In the genomic region with DNA sequence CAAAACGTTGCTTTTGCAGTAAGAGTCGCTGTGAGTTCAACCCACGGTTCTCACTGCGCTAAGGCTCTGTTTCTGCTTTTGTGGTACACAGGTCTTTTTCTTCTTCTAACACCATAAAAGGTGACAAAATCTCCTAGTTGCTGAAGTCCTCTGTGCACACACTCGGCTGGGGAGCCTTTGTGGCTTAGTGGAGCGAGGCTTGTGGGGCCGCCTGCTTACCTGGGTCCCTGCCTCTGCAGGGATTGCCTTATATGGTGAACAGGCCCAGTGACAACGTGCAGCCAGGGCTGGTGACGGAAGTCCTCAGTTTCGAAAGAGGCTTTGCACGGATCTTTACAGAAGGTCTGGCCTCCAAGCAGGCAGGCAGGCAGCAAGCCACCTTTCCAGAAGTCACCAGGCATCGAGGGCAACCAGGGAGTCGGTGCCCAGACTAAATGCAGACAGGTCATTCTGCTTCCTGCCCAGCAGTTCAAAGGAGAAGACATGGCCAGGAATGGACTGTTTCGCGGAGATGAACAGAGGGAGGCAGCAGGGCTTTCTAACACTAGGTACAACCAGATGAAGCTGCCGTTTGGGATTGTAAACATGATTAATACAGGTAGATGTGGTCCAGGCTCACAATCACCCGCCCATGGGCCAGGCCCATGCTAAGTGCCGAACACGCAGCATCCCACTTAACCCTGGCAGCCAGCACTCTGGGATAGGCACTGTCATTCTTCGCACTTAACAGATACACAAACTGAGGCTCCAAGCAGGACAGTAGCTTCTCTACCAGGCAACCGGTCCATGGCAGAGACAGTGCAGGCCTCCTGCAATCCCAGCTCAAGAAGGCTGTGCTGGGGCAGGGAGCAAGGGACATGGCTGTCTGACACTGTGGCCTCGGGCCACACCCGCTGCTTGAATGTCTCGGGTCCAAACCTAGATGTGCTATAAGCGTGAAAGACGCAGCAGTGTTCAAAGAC, we compare ENCODE assay signal across 1 cellular context.
A peak's percentile ranks its signal among the peaks of the same experiment; 100 is the strongest.
TF ChIP-seq lines count a peak whose summit lies in the region.

No MANE protein-coding gene starts in this region.

TF ChIP-seq in GM12878, 131 proteins besides CTCF, POLR2A, EP300 and RAD21 (continued from another document):
- TF ChIP-seq, protein P1, sequence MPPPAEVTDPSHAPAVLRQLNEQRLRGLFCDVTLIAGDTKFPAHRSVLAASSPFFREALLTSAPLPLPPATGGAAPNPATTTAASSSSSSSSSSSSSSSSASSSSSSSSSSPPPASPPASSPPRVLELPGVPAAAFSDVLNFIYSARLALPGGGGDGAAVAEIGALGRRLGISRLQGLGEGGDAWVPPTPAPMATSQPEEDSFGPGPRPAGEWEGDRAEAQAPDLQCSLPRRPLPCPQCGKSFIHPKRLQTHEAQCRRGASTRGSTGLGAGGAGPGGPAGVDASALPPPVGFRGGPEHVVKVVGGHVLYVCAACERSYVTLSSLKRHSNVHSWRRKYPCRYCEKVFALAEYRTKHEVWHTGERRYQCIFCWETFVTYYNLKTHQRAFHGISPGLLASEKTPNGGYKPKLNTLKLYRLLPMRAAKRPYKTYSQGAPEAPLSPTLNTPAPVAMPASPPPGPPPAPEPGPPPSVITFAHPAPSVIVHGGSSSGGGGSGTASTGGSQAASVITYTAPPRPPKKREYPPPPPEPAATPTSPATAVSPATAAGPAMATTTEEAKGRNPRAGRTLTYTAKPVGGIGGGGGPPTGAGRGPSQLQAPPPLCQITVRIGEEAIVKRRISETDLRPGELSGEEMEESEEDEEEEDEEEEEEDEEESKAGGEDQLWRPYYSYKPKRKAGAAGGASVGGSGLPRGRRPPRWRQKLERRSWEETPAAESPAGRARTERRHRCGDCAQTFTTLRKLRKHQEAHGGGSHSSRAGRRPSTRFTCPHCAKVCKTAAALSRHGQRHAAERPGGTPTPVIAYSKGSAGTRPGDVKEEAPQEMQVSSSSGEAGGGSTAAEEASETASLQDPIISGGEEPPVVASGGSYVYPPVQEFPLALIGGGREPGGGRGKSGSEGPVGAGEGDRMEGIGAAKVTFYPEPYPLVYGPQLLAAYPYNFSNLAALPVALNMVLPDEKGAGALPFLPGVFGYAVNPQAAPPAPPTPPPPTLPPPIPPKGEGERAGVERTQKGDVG (CRISPR knock-in tag; IDR thresholded peaks at IDR 0.05), result peak; percentile 47; the same call in 1 of the 2 replicates
- TF ChIP-seq, protein P2, sequence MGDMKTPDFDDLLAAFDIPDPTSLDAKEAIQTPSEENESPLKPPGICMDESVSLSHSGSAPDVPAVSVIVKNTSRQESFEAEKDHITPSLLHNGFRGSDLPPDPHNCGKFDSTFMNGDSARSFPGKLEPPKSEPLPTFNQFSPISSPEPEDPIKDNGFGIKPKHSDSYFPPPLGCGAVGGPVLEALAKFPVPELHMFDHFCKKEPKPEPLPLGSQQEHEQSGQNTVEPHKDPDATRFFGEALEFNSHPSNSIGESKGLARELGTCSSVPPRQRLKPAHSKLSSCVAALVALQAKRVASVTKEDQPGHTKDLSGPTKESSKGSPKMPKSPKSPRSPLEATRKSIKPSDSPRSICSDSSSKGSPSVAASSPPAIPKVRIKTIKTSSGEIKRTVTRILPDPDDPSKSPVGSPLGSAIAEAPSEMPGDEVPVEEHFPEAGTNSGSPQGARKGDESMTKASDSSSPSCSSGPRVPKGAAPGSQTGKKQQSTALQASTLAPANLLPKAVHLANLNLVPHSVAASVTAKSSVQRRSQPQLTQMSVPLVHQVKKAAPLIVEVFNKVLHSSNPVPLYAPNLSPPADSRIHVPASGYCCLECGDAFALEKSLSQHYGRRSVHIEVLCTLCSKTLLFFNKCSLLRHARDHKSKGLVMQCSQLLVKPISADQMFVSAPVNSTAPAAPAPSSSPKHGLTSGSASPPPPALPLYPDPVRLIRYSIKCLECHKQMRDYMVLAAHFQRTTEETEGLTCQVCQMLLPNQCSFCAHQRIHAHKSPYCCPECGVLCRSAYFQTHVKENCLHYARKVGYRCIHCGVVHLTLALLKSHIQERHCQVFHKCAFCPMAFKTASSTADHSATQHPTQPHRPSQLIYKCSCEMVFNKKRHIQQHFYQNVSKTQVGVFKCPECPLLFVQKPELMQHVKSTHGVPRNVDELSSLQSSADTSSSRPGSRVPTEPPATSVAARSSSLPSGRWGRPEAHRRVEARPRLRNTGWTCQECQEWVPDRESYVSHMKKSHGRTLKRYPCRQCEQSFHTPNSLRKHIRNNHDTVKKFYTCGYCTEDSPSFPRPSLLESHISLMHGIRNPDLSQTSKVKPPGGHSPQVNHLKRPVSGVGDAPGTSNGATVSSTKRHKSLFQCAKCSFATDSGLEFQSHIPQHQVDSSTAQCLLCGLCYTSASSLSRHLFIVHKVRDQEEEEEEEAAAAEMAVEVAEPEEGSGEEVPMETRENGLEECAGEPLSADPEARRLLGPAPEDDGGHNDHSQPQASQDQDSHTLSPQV (IDR thresholded peaks at IDR 0.05), result peak; percentile 83; the same call in 1 of the 2 replicates
- TF ChIP-seq GATAD2B (conservative IDR thresholded peaks at IDR 0.05; ENCODE audit: low read depth), result 0 out of 2 replicates have a peak, but pooled peaks have one; percentile 32
- peak; percentile 88; the same call in 1 of the 2 replicates for TF ChIP-seq CBX5 (IDR thresholded peaks at IDR 0.05; ENCODE audit: low read depth)
- TF ChIP-seq, protein P3, sequence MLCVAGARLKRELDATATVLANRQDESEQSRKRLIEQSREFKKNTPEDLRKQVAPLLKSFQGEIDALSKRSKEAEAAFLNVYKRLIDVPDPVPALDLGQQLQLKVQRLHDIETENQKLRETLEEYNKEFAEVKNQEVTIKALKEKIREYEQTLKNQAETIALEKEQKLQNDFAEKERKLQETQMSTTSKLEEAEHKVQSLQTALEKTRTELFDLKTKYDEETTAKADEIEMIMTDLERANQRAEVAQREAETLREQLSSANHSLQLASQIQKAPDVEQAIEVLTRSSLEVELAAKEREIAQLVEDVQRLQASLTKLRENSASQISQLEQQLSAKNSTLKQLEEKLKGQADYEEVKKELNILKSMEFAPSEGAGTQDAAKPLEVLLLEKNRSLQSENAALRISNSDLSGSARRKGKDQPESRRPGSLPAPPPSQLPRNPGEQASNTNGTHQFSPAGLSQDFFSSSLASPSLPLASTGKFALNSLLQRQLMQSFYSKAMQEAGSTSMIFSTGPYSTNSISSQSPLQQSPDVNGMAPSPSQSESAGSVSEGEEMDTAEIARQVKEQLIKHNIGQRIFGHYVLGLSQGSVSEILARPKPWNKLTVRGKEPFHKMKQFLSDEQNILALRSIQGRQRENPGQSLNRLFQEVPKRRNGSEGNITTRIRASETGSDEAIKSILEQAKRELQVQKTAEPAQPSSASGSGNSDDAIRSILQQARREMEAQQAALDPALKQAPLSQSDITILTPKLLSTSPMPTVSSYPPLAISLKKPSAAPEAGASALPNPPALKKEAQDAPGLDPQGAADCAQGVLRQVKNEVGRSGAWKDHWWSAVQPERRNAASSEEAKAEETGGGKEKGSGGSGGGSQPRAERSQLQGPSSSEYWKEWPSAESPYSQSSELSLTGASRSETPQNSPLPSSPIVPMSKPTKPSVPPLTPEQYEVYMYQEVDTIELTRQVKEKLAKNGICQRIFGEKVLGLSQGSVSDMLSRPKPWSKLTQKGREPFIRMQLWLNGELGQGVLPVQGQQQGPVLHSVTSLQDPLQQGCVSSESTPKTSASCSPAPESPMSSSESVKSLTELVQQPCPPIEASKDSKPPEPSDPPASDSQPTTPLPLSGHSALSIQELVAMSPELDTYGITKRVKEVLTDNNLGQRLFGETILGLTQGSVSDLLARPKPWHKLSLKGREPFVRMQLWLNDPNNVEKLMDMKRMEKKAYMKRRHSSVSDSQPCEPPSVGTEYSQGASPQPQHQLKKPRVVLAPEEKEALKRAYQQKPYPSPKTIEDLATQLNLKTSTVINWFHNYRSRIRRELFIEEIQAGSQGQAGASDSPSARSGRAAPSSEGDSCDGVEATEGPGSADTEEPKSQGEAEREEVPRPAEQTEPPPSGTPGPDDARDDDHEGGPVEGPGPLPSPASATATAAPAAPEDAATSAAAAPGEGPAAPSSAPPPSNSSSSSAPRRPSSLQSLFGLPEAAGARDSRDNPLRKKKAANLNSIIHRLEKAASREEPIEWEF (IDR thresholded peaks at IDR 0.05; ENCODE audit: insufficient replicate concordance, low read depth, low read length), result no peak
- no peak for TF ChIP-seq ZSCAN29 (IDR thresholded peaks at IDR 0.05)
- TF ChIP-seq ZNF24 (IDR thresholded peaks at IDR 0.05), result no peak; the same call in 1 of the 2 replicates
- TF ChIP-seq CBFB (IDR thresholded peaks at IDR 0.05; ENCODE audit: low read depth), result peak; percentile 83
- TF ChIP-seq STAT3 (IDR thresholded peaks at IDR 0.05; ENCODE audit: low read depth, low read length), result 0 out of 2 replicates have a peak, but pooled peaks have one; percentile 26
- TF ChIP-seq, protein P4, sequence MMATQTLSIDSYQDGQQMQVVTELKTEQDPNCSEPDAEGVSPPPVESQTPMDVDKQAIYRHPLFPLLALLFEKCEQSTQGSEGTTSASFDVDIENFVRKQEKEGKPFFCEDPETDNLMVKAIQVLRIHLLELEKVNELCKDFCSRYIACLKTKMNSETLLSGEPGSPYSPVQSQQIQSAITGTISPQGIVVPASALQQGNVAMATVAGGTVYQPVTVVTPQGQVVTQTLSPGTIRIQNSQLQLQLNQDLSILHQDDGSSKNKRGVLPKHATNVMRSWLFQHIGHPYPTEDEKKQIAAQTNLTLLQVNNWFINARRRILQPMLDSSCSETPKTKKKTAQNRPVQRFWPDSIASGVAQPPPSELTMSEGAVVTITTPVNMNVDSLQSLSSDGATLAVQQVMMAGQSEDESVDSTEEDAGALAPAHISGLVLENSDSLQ (IDR thresholded peaks at IDR 0.05), result no peak
- no peak for TF ChIP-seq NFYA (IDR thresholded peaks at IDR 0.05; ENCODE audit: borderline replicate concordance, low read depth, low read length)
- peak; percentile 50; the same call in 1 of the 2 replicates for TF ChIP-seq DPF2 (IDR thresholded peaks at IDR 0.05)
- no peak; the same call in 1 of the 2 replicates for TF ChIP-seq FOXK2 (IDR thresholded peaks at IDR 0.05)
- TF ChIP-seq SIX5 (IDR thresholded peaks at IDR 0.05; ENCODE audit: low read depth, low read length, severe bottlenecking), result no peak
- no peak for TF ChIP-seq POLR2AphosphoS2 (IDR thresholded peaks at IDR 0.05; ENCODE audit: low read depth, low read length)
- no peak for TF ChIP-seq ASH2L (IDR thresholded peaks at IDR 0.05; ENCODE audit: borderline replicate concordance, low read depth)
- TF ChIP-seq, protein P5, sequence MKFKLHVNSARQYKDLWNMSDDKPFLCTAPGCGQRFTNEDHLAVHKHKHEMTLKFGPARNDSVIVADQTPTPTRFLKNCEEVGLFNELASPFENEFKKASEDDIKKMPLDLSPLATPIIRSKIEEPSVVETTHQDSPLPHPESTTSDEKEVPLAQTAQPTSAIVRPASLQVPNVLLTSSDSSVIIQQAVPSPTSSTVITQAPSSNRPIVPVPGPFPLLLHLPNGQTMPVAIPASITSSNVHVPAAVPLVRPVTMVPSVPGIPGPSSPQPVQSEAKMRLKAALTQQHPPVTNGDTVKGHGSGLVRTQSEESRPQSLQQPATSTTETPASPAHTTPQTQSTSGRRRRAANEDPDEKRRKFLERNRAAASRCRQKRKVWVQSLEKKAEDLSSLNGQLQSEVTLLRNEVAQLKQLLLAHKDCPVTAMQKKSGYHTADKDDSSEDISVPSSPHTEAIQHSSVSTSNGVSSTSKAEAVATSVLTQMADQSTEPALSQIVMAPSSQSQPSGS (IDR thresholded peaks at IDR 0.05; ENCODE audit: low read length), result peak; percentile 80; the same call in 1 of the 2 replicates
- TF ChIP-seq NRF1 (conservative IDR thresholded peaks at IDR 0.05; ENCODE audit: low read depth, low read length), result no peak
- no peak for TF ChIP-seq TBL1XR1 (IDR thresholded peaks at IDR 0.05; ENCODE audit: low read depth, low read length)
- TF ChIP-seq SMAD5 (IDR thresholded peaks at IDR 0.05; ENCODE audit: low read depth), result peak; percentile 81
- TF ChIP-seq TAF1 (IDR thresholded peaks at IDR 0.05; ENCODE audit: borderline replicate concordance, low read depth, low read length), result 0 out of 2 replicates have a peak, but pooled peaks have one; percentile 57
- no peak for TF ChIP-seq RB1 (IDR thresholded peaks at IDR 0.05; ENCODE audit: borderline replicate concordance)
- peak; percentile 85 for TF ChIP-seq NFIC (IDR thresholded peaks at IDR 0.05; ENCODE audit: low read depth, low read length)
- TF ChIP-seq CHD4 (IDR thresholded peaks at IDR 0.05), result no peak
- no peak for TF ChIP-seq YBX1 (IDR thresholded peaks at IDR 0.05)
- TF ChIP-seq HDAC6 (IDR thresholded peaks at IDR 0.05; ENCODE audit: unreplicated experiment), result no peak
- TF ChIP-seq MYB (IDR thresholded peaks at IDR 0.05; ENCODE audit: borderline replicate concordance, low read depth, low read length), result no peak
- TF ChIP-seq RAD51 (IDR thresholded peaks at IDR 0.05), result no peak
- TF ChIP-seq HDAC2 (IDR thresholded peaks at IDR 0.05), result no peak
- no peak for TF ChIP-seq SUPT20H (IDR thresholded peaks at IDR 0.05; ENCODE audit: borderline replicate concordance, control insufficient read depth, low read depth, low read length)
- TF ChIP-seq RUNX3 (IDR thresholded peaks at IDR 0.05; ENCODE audit: low read length), result peak; percentile 93
- TF ChIP-seq ZNF622 (IDR thresholded peaks at IDR 0.05), result no peak
- TF ChIP-seq EZH2 (IDR thresholded peaks at IDR 0.05; ENCODE audit: borderline replicate concordance, control insufficient read depth, low read depth, low read length), result no peak
- TF ChIP-seq NFXL1 (IDR thresholded peaks at IDR 0.05; ENCODE audit: borderline replicate concordance), result no peak
